9 cellular contexts compared by ENCODE assay signal in genomic region chr2:168583064-168583709, GRCh38.
DNase-seq lines count a peak whose midpoint lies in the region; ATAC-seq, FAIRE-seq and TF ChIP-seq lines count a peak whose summit lies in the region.
"Had no signal": no experiment of that assay in that cellular context is flagged by ENCODE, and none has a peak within 500 bp of the region (broad histone marks: within the 10 kb centered on the region; RNA-seq: fewer than 3 reads in every experiment).

No MANE protein-coding gene starts in this region.

- H2AK5ac ChIP-seq in trophoblast cell (ENCODE audit: low read length): no peak overlapping the region

- H2AFZ ChIP-seq in trophoblast cell (ENCODE audit: insufficient read depth, low read length, poor library complexity): no peak overlapping the region

- H2BK120ac ChIP-seq in trophoblast cell (ENCODE audit: insufficient read depth, low read length, poor library complexity): no peak overlapping the region

- 87 to 89% methylated on average over 5 of the region's 5 CpGs for WGBS in pancreas, 2 donors
- WGBS in trophoblast cell (ENCODE audit: extremely low coverage, insufficient coverage, insufficient read length): 100% methylated on average over 3 of the region's 5 CpGs

- no peak overlapping the region for H3K14ac ChIP-seq in trophoblast cell (ENCODE audit: low read length)

- DNase-seq in astrocyte of the hippocampus (ENCODE audit: low read depth, low spot score) (peak; percentile 49), pancreas (no peak), superior temporal gyrus (ENCODE audit: extremely low spot score) (no peak), trophoblast cell (no peak)
- no peak for DNase-seq in activated CD4-positive, alpha-beta T cell treated with anti-CD3 and anti-CD28 coated beads, Interleukin-2, amount 50 U/mL, for 1 hour

- H3K4me2 ChIP-seq in trophoblast cell (ENCODE audit: low read length): no peak overlapping the region

- H3K27me3 ChIP-seq in pancreas (no peaks in the 10 kb centered on the region), trophoblast cell (ENCODE audit: insufficient read depth, low read length) (no peaks in the 10 kb centered on the region)

- no peak overlapping the region for H3K4me3 ChIP-seq in pancreas
- no peak overlapping the region for H3K4me3 ChIP-seq in trophoblast cell (ENCODE audit: low read depth, low read length)

- intact Hi-C loops in pancreas (cut with DNase I): no loop called here

- ATAC-seq in GM18868 (IDR thresholded peaks at IDR 0.05; ENCODE audit: unreplicated experiment): peak; percentile 43
- ATAC-seq in HG02885 (IDR thresholded peaks at IDR 0.05; ENCODE audit: poor library complexity, unreplicated experiment): peak; percentile 64
- peak in 3 of 4 donors; percentile 13 to 54 (median 19) for ATAC-seq in pancreas
- ATAC-seq in HG02571 (IDR thresholded peaks at IDR 0.05; ENCODE audit: unreplicated experiment): no peak

- no peaks in the 10 kb centered on the region for H3K79me1 ChIP-seq in trophoblast cell (ENCODE audit: low read length)

- no peaks in the 10 kb centered on the region for H3K79me2 ChIP-seq in trophoblast cell (ENCODE audit: control insufficient read depth, insufficient read depth, low read length, poor library complexity)

- no peak for TF ChIP-seq CTCF in pancreas (IDR thresholded peaks at IDR 0.05)

- FAIRE-seq in pancreas (lab: Jason Lieb, UNC): no peak
- FAIRE-seq: endothelial cell of umbilical vein had no signal

- H3K9me3 ChIP-seq in pancreas: no peaks in the 10 kb centered on the region
- no peaks in the 10 kb centered on the region for H3K9me3 ChIP-seq in trophoblast cell (ENCODE audit: insufficient read depth, low read depth, low read length)

- H2BK12ac ChIP-seq in trophoblast cell (ENCODE audit: low read length): no peak overlapping the region

- no peak overlapping the region for H3K4ac ChIP-seq in trophoblast cell (ENCODE audit: low read depth, low read length)

- H3K27ac ChIP-seq in pancreas (no peak overlapping the region), trophoblast cell (ENCODE audit: low read depth, low read length) (no peak overlapping the region)

- H3K18ac ChIP-seq in trophoblast cell (ENCODE audit: low read length): no peak overlapping the region

- H3K36me3 ChIP-seq in pancreas (no peaks in the 10 kb centered on the region), trophoblast cell (ENCODE audit: control insufficient read depth in 1 of 2, insufficient read depth in 2 of 2, low read length in 2 of 2) (no peaks in the 10 kb centered on the region)

- no peak overlapping the region for H3K23ac ChIP-seq in trophoblast cell (ENCODE audit: low read length)

- H4K12ac ChIP-seq in trophoblast cell (ENCODE audit: low read depth, low read length): no peak overlapping the region

- H3K4me1 ChIP-seq in pancreas (no peaks in the 10 kb centered on the region), trophoblast cell (ENCODE audit: control insufficient read depth in 1 of 2, insufficient read depth in 2 of 2, low read length in 2 of 2) (no peaks in the 10 kb centered on the region)

- no peak overlapping the region for H4K91ac ChIP-seq in trophoblast cell (ENCODE audit: low read depth, low read length)

- no peak overlapping the region for H2BK5ac ChIP-seq in trophoblast cell (ENCODE audit: low read depth, low read length, poor library complexity)

- H3K9ac ChIP-seq in trophoblast cell (ENCODE audit: low read length): no peak overlapping the region

- no peak overlapping the region for H4K8ac ChIP-seq in trophoblast cell (ENCODE audit: low read depth, low read length)
